Comparison of ENCODE assay signal across 8 cellular contexts in the genomic region with DNA sequence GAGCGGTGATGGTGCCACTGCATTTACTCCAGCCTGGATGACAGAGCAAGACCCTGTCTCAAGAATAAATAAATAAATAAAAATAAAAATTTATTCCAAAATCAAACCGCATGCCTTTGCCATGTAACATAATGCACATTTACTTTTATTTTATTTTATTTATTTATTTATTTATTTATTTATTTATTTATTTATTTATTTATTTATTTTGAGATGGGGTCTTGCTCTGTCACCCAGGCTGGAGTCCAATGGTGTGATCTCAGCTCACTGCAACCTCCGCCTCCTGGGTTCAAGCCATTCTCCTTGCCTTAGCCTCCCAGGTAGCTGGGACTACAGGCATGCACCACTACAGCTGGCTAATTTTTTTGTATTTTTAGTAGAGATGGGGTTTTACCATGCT. TPM values are rescaled to one million over a fixed set of nuclear protein-coding genes. Genes with fewer than 3 reads are reported as not detected.
DNase-seq lines count a peak whose midpoint lies in the region; ATAC-seq, FAIRE-seq and TF ChIP-seq lines count a peak whose summit lies in the region.
"Not testable (repeated sequence)": the region's sequence is repeated elsewhere in the genome, so short reads cannot be mapped to it uniquely, and the experiment has no call there.

No MANE protein-coding gene starts in this region.

- not testable (repeated sequence) for TF ChIP-seq POLR2A in A549 (IDR thresholded peaks at IDR 0.05; ENCODE audit: low read length); sigmoid colon (IDR thresholded peaks at IDR 0.05); thyroid gland (IDR thresholded peaks at IDR 0.05)

- not testable (repeated sequence) for TF ChIP-seq RAD21 in A549 (conservative IDR thresholded peaks at IDR 0.05 in 1 of 2, IDR thresholded peaks at IDR 0.05 in 1 of 2)

- H3K4me3 Mint-ChIP-seq in CD4-positive, alpha-beta T cell; T-helper 17 cell; activated naive CD4-positive, alpha-beta T cell treated with anti-CD3 and anti-CD28 coated beads, Interleukin-2, amount 50 U/mL, for 24 hours; naive thymus-derived CD4-positive, alpha-beta T cell: not testable (repeated sequence)

- not testable (repeated sequence) for DNase-seq in A549 (ENCODE audit: low read depth in 1 of 2, low spot score in 1 of 2); CD4-positive, alpha-beta T cell; T-helper 17 cell; naive thymus-derived CD4-positive, alpha-beta T cell; thyroid gland
- peak; percentile 41 for DNase-seq in sigmoid colon

- not testable (repeated sequence) for H3K9me3 Mint-ChIP-seq in CD4-positive, alpha-beta T cell; activated naive CD4-positive, alpha-beta T cell treated with anti-CD3 and anti-CD28 coated beads, Interleukin-2, amount 50 U/mL, for 24 hours; naive thymus-derived CD4-positive, alpha-beta T cell

- not testable (repeated sequence) for H3K4me1 ChIP-seq in A549; HEK293 (ENCODE audit: control insufficient read depth, insufficient read depth, low read length)
- peaks cover 13 to 52% of the 10 kb centered on the region in 2 donors for H3K4me1 ChIP-seq in naive thymus-derived CD4-positive, alpha-beta T cell (ENCODE audit: control insufficient read depth in 2 of 2, insufficient read depth in 2 of 2, low read length in 2 of 2)
- peaks cover 0 to 18% (median 8%) of the 10 kb centered on the region in 4 donors for H3K4me1 ChIP-seq in sigmoid colon
- H3K4me1 ChIP-seq in thyroid gland: peaks cover 65% of the 10 kb centered on the region in 2 donors

- H3K9me3 ChIP-seq in A549; CD4-positive, alpha-beta T cell (ENCODE audit: control insufficient read depth, low read length); HEK293 (ENCODE audit: control insufficient read depth, insufficient read depth, low read depth, low read length); T-helper 17 cell (ENCODE audit: control insufficient read depth, low read length, poor library complexity, severe bottlenecking); naive thymus-derived CD4-positive, alpha-beta T cell (ENCODE audit: control insufficient read depth in 2 of 3, low read length in 3 of 3); sigmoid colon; thyroid gland: not testable (repeated sequence)

- not testable (repeated sequence) for H3K27me3 Mint-ChIP-seq in CD4-positive, alpha-beta T cell; T-helper 17 cell; activated naive CD4-positive, alpha-beta T cell treated with anti-CD3 and anti-CD28 coated beads, Interleukin-2, amount 50 U/mL, for 24 hours; naive thymus-derived CD4-positive, alpha-beta T cell

- H3K4me2 ChIP-seq in A549: not testable (repeated sequence)

- TF ChIP-seq CTCF in A549 (IDR thresholded peaks at IDR 0.05); CD4-positive, alpha-beta T cell (IDR thresholded peaks at IDR 0.05); HEK293 (tag by site-specific recombination; IDR thresholded peaks at IDR 0.05); sigmoid colon (IDR thresholded peaks at IDR 0.05); thyroid gland (IDR thresholded peaks at IDR 0.05): not testable (repeated sequence)

- H3K36me3 Mint-ChIP-seq in CD4-positive, alpha-beta T cell (ENCODE audit: low read depth): peaks cover 26% of the 10 kb centered on the region
- H3K36me3 Mint-ChIP-seq in T-helper 17 cell (ENCODE audit: low read depth): not testable (repeated sequence)
- peaks cover 16% of the 10 kb centered on the region for H3K36me3 Mint-ChIP-seq in activated naive CD4-positive, alpha-beta T cell treated with anti-CD3 and anti-CD28 coated beads, Interleukin-2, amount 50 U/mL, for 24 hours
- H3K36me3 Mint-ChIP-seq in naive thymus-derived CD4-positive, alpha-beta T cell: peaks cover 4 to 20% (median 14%) of the 10 kb centered on the region in 5 donors

- FAIRE-seq in A549 (lab: Jason Lieb, UNC): not testable (repeated sequence)

- TF ChIP-seq EP300 in A549 (IDR thresholded peaks at IDR 0.05); sigmoid colon (IDR thresholded peaks at IDR 0.05): not testable (repeated sequence)

- H3K27ac Mint-ChIP-seq in CD4-positive, alpha-beta T cell: peak overlapping the region; percentile 93
- peak overlapping the region; percentile 79 for H3K27ac Mint-ChIP-seq in T-helper 17 cell
- H3K27ac Mint-ChIP-seq in activated naive CD4-positive, alpha-beta T cell treated with anti-CD3 and anti-CD28 coated beads, Interleukin-2, amount 50 U/mL, for 24 hours: peak overlapping the region; percentile 82
- peak overlapping the region in 7 of 9 donors; percentile 63 to 99 (median 92) for H3K27ac Mint-ChIP-seq in naive thymus-derived CD4-positive, alpha-beta T cell

- peaks cover 40% of the 10 kb centered on the region for H3K4me1 Mint-ChIP-seq in CD4-positive, alpha-beta T cell (ENCODE audit: low read depth)
- peaks cover 30% of the 10 kb centered on the region for H3K4me1 Mint-ChIP-seq in T-helper 17 cell
- peaks cover 41% of the 10 kb centered on the region for H3K4me1 Mint-ChIP-seq in activated naive CD4-positive, alpha-beta T cell treated with anti-CD3 and anti-CD28 coated beads, Interleukin-2, amount 50 U/mL, for 24 hours
- peaks cover 17 to 45% (median 40%) of the 10 kb centered on the region in 7 donors for H3K4me1 Mint-ChIP-seq in naive thymus-derived CD4-positive, alpha-beta T cell

- CTCF ChIA-PET in A549 (lab: Yijun Ruan, JAX); CD4-positive, alpha-beta T cell (lab: Charles Lee); HEK293 (lab: Yijun Ruan, JAX); naive thymus-derived CD4-positive, alpha-beta T cell (lab: Charles Lee): not testable (repeated sequence)

- WGBS in A549 (ENCODE audit: missing lambda C conversion rate): 95% methylated on average over 3 of the region's 3 CpGs
- 97 to 100% methylated on average over 3 of the region's 3 CpGs for WGBS in sigmoid colon, 2 donors
- WGBS in thyroid gland, 2 donors: 97 to 98% methylated on average over 3 of the region's 3 CpGs

- intact Hi-C loops in CD4-positive, alpha-beta T cell (cut with DNase I, micrococcal nuclease); naive thymus-derived CD4-positive, alpha-beta T cell (cut with micrococcal nuclease); sigmoid colon (cut with DNase I); thyroid gland (cut with DNase I): not testable (repeated sequence)

- POLR2A ChIA-PET in A549 (lab: Yijun Ruan, JAX); HEK293 (lab: Yijun Ruan, JAX): not testable (repeated sequence)
- POLR2A ChIA-PET in CD4-positive, alpha-beta T cell (lab: Charles Lee): interaction anchor here (1.0 to 1.5 kb wide), 2 partner anchors 30 to 48 kb away, joined by 3 to 4 read pairs; a partner anchor contains a TSS
- POLR2A ChIA-PET in naive thymus-derived CD4-positive, alpha-beta T cell (lab: Charles Lee): interaction anchor here (1.5 kb wide), 1 partner anchor 25 kb away, joined by 6 read pairs; no protein-coding TSS in a partner anchor

- peaks cover 0 to 28% of the 10 kb centered on the region in 2 experiments for H3K36me3 ChIP-seq in HEK293 (ENCODE audit: control insufficient read depth in 2 of 2, insufficient read depth in 1 of 2, low read length in 2 of 2)
- H3K36me3 ChIP-seq in naive thymus-derived CD4-positive, alpha-beta T cell (ENCODE audit: control insufficient read depth in 2 of 3, insufficient read depth in 3 of 3, low read length in 3 of 3); thyroid gland: not testable (repeated sequence)
- H3K36me3 ChIP-seq in sigmoid colon: peaks cover 0 to 13% (median 0%) of the 10 kb centered on the region in 4 donors

- H3K27me3 ChIP-seq in CD4-positive, alpha-beta T cell (ENCODE audit: control insufficient read depth, insufficient read depth, low read length); naive thymus-derived CD4-positive, alpha-beta T cell (ENCODE audit: control insufficient read depth in 2 of 2, insufficient read depth in 2 of 2, low read length in 2 of 2); sigmoid colon; thyroid gland: not testable (repeated sequence)

- not testable (repeated sequence) for ATAC-seq in A549; CD4-positive, alpha-beta T cell (ENCODE audit: poor library complexity); T-helper 17 cell; naive thymus-derived CD4-positive, alpha-beta T cell

- not testable (repeated sequence) for H3K27ac ChIP-seq in A549; CD4-positive, alpha-beta T cell (ENCODE audit: low read depth, low read length); HEK293 (ENCODE audit: extremely low read depth, low read depth, low read length); naive thymus-derived CD4-positive, alpha-beta T cell (ENCODE audit: low read depth, low read length); sigmoid colon
- H3K27ac ChIP-seq in thyroid gland: peak overlapping the region in 2 of 3 donors; percentile 88 to 90

- H3K4me3 ChIP-seq in A549; HEK293 (ENCODE audit: low read depth, low read length); naive thymus-derived CD4-positive, alpha-beta T cell (ENCODE audit: low read length); sigmoid colon; thyroid gland (replicated peaks in 1 of 3): not testable (repeated sequence)

RNA-seq across cellular contexts. Expression of a gene that starts 24.1 kb away (rescaled TPM):
- polyA plus RNA-seq in A549 (2011; rRNA removed): 7.2 and 8.3 TPM in 2 replicates
- polyA plus RNA-seq in A549 (2012; cell fraction: cytosol; rRNA removed): 0.96 and 1.1 TPM in 2 replicates
- 0.88 and 0.91 TPM in 2 replicates for polyA plus RNA-seq in A549 (2012; cell fraction: nucleus; rRNA removed)
- 1.1 to 1.8 TPM (median 1.4 TPM) in 3 replicates for polyA plus RNA-seq in A549 (2017; fragmentation: RNase III; extraction: RNeasy Plus Mini Kit Qiagen cat#74134 plus additional on column Dnase treatment)
- 11.1 and 12.8 TPM in 2 replicates for polyA minus RNA-seq in A549 (2011; rRNA and poly(A)+ RNA removed)
- total RNA-seq in CD4-positive, alpha-beta T cell: 10 to 100 TPM; 92.7 to 99.6 TPM
- total RNA-seq in T-helper 17 cell: 100 to 1,000 TPM in 1 of 2 donors, 10 to 100 TPM in 1; 93.8 to 110 TPM
- total RNA-seq in naive thymus-derived CD4-positive, alpha-beta T cell: 100 to 1,000 TPM in 4 of 5 experiments, 10 to 100 TPM in 1; 18.9 to 105 (median 102) TPM
- 10 to 100 TPM; 61.7 to 67.5 TPM for polyA plus RNA-seq in naive thymus-derived CD4-positive, alpha-beta T cell
- 10 to 100 TPM; 47.9 to 58.5 (median 56.6) TPM for total RNA-seq in sigmoid colon
- 1 to 10 TPM; 4.4 to 6.6 (median 6.6) TPM for polyA plus RNA-seq in sigmoid colon
- total RNA-seq in thyroid gland: 100 to 1,000 TPM in 1 of 4 donors, 10 to 100 TPM in 3; 47.7 to 125 (median 77.3) TPM

RNA-seq across cellular contexts. Expression of a gene that starts 48.5 kb away (rescaled TPM):
- polyA plus RNA-seq in A549 (2011; rRNA removed): 297 and 389 TPM in 2 replicates
- 250 and 288 TPM in 2 replicates for polyA plus RNA-seq in A549 (2012; cell fraction: cytosol; rRNA removed)
- 64.3 and 84.3 TPM in 2 replicates for polyA plus RNA-seq in A549 (2012; cell fraction: nucleus; rRNA removed)
- 323 to 344 TPM (median 328 TPM) in 3 replicates for polyA plus RNA-seq in A549 (2017; fragmentation: RNase III; extraction: RNeasy Plus Mini Kit Qiagen cat#74134 plus additional on column Dnase treatment)
- polyA minus RNA-seq in A549 (2011; rRNA and poly(A)+ RNA removed): 107 and 112 TPM in 2 replicates
- total RNA-seq in CD4-positive, alpha-beta T cell: 10 to 100 TPM; 31.1 to 31.9 TPM
- 100 to 1,000 TPM; 102 to 104 TPM for total RNA-seq in T-helper 17 cell
- total RNA-seq in naive thymus-derived CD4-positive, alpha-beta T cell: 100 to 1,000 TPM in 4 of 5 experiments, 10 to 100 TPM in 1; 61.8 to 170 (median 119) TPM
- polyA plus RNA-seq in naive thymus-derived CD4-positive, alpha-beta T cell: 100 to 1,000 TPM; 415 to 455 TPM
- 100 to 1,000 TPM; 117 to 154 (median 134) TPM for total RNA-seq in sigmoid colon
- polyA plus RNA-seq in sigmoid colon: 100 to 1,000 TPM; 158 to 261 (median 249) TPM
- total RNA-seq in thyroid gland: 100 to 1,000 TPM; 170 to 254 (median 198) TPM
